Comparison of ENCODE assay signal across 19 cellular contexts in the genomic region with DNA sequence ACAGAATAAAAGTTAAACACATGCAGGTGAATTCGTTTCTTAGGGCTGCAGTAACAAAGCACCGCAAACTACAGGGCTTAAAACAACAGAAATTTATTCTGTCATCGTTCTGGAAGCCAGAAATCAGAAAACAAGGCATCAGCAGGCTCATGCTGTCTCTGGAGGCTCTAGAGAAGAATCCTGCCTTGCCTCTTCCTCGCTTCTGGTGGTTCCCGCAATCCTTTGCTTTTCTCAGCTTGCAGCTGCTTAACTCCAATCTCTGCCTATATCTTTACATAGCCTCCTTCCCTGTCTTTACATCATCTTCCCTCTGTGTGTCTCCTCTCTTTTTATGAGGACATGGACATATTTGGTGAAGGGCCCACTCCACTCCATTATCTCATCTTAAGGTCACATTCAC.
"Had no signal": no experiment of that assay in that cellular context is flagged by ENCODE, and none has a peak within 500 bp of the region (broad histone marks: within the 10 kb centered on the region; RNA-seq: fewer than 3 reads in every experiment).

No MANE protein-coding gene starts in this region.

- H2AFZ ChIP-seq: hepatocyte had no signal

- H3K27me3 ChIP-seq: dorsolateral prefrontal cortex, esophagus muscularis mucosa, gastroesophageal sphincter, heart left ventricle had no signal

- H3K4me1 Mint-ChIP-seq: mesothelial cell of epicardium; naive B cell; naive thymus-derived CD8-positive, alpha-beta T cell had no signal

- H3K36me3 Mint-ChIP-seq: mesothelial cell of epicardium; naive B cell; naive thymus-derived CD8-positive, alpha-beta T cell had no signal

- H3K4me3 ChIP-seq: coronary artery, dorsolateral prefrontal cortex, esophagus muscularis mucosa, gastroesophageal sphincter, heart left ventricle, hepatocyte, left lung, lower lobe of right lung, mucosa of descending colon had no signal

- ATAC-seq: foreskin keratinocyte; gastroesophageal sphincter; heart left ventricle; left cardiac atrium; left lung; left ventricle myocardium superior; lower lobe of right lung; mucosa of descending colon; naive thymus-derived CD8-positive, alpha-beta T cell had no signal

- H3K4me3 Mint-ChIP-seq: mesothelial cell of epicardium; naive B cell; naive thymus-derived CD8-positive, alpha-beta T cell had no signal

- DNase-seq: dermis blood vessel endothelial cell; dorsolateral prefrontal cortex; effector CD4-positive, alpha-beta T cell; effector memory CD4-positive, alpha-beta T cell; foreskin keratinocyte; heart left ventricle; left cardiac atrium; left lung; left ventricle myocardium superior; lower lobe of right lung; mesenchymal stem cell; mucosa of descending colon; naive B cell; naive thymus-derived CD8-positive, alpha-beta T cell had no signal

- H3K79me2 ChIP-seq: hepatocyte had no signal

- H3K27ac Mint-ChIP-seq: mesothelial cell of epicardium; naive B cell; naive thymus-derived CD8-positive, alpha-beta T cell had no signal

- H3K9me3 Mint-ChIP-seq: mesothelial cell of epicardium had no signal

- H3K4me1 ChIP-seq: foreskin keratinocyte, gastroesophageal sphincter, heart left ventricle, left lung, lower lobe of right lung had no signal

- H3K27ac ChIP-seq: coronary artery, dorsolateral prefrontal cortex, esophagus muscularis mucosa, foreskin keratinocyte, gastroesophageal sphincter, heart left ventricle, hepatocyte, left lung, lower lobe of right lung had no signal

- H3K4me2 ChIP-seq: hepatocyte had no signal

- H3K36me3 ChIP-seq: esophagus muscularis mucosa, gastroesophageal sphincter, heart left ventricle, left lung, lower lobe of right lung had no signal

- H3K9me3 ChIP-seq: esophagus muscularis mucosa, gastroesophageal sphincter, heart left ventricle, left lung, lower lobe of right lung, mucosa of descending colon had no signal
